In the genomic region with DNA sequence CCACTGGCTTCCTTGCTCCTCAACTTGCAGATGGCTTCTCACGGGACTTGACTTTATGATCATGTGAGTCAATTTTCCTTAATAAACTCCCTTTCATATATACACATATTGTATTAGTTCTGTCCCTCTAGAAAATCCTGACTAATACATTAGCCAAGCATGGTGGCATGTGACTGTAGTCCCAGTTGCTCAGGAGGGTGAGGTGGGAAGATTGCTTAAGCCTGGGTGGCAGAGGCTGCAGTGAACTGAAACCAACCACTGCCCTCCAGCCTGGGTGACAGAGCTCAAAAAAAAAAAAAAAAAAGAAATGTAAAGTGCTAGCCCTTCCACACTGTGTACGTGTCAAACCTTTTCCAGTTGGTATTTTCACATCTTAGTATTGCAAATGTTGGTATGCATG, we compare ENCODE assay signal across 14 cellular contexts.
"Had no signal": no experiment of that assay in that cellular context is flagged by ENCODE, and none has a peak within 500 bp of the region (broad histone marks: within the 10 kb centered on the region; RNA-seq: fewer than 3 reads in every experiment).

No MANE protein-coding gene starts in this region.

- H3K4me3 Mint-ChIP-seq: activated naive CD8-positive, alpha-beta T cell treated with anti-CD3 and anti-CD28 coated beads, Interleukin-2, amount 50 U/mL, for 24 hours; memory B cell; nephron; stimulated activated naive CD8-positive, alpha-beta T cell treated with anti-CD3 and anti-CD28 coated beads, Interleukin-15, Interleukin-2, amounts not matched to agents 100 ng/mL and 50 ng/mL, for 24 hours had no signal

- H3K4me1 Mint-ChIP-seq: activated naive CD8-positive, alpha-beta T cell treated with anti-CD3 and anti-CD28 coated beads, Interleukin-2, amount 50 U/mL, for 24 hours; memory B cell; nephron had no signal

- H3K27me3 Mint-ChIP-seq: activated naive CD8-positive, alpha-beta T cell treated with anti-CD3 and anti-CD28 coated beads, Interleukin-2, amount 50 U/mL, for 24 hours; memory B cell; stimulated activated naive CD8-positive, alpha-beta T cell treated with anti-CD3 and anti-CD28 coated beads, Interleukin-15, Interleukin-2, amounts not matched to agents 100 ng/mL and 50 ng/mL, for 24 hours had no signal

- H3K36me3 Mint-ChIP-seq: memory B cell had no signal

- H3K36me3 ChIP-seq: esophagus squamous epithelium, prostate gland, sigmoid colon, upper lobe of left lung had no signal

- H3K27ac Mint-ChIP-seq: activated naive CD8-positive, alpha-beta T cell treated with anti-CD3 and anti-CD28 coated beads, Interleukin-2, amount 50 U/mL, for 24 hours; memory B cell; stimulated activated naive CD8-positive, alpha-beta T cell treated with anti-CD3 and anti-CD28 coated beads, Interleukin-15, Interleukin-2, amounts not matched to agents 100 ng/mL and 50 ng/mL, for 24 hours had no signal

- H3K4me1 ChIP-seq: esophagus squamous epithelium, prostate gland, sigmoid colon, upper lobe of left lung had no signal

- H3K4me3 ChIP-seq: esophagus squamous epithelium, prostate gland, sigmoid colon, upper lobe of left lung had no signal

- DNase-seq: activated CD4-positive, alpha-beta T cell treated with anti-CD3 and anti-CD28 coated beads for 48 hours; activated naive CD4-positive, alpha-beta T cell treated with Interleukin-2 at 50 U/mL for 16 hours; activated naive CD8-positive, alpha-beta T cell treated with anti-CD3 and anti-CD28 coated beads, Interleukin-2, amount 50 U/mL, for 24 hours; esophagus squamous epithelium; foreskin fibroblast; occipital lobe; sigmoid colon; stimulated activated CD4-positive, alpha-beta T cell treated with anti-CD3 and anti-CD28 coated beads, Interleukin-12 subunit alpha, Interleukin-12 subunit beta, amount 100 ng/mL, for 4 hours; stimulated activated CD8-positive, alpha-beta memory T cell treated with anti-CD3 and anti-CD28 coated beads, Interleukin-4, amount 100 ng/mL, for 48 hours had no signal

- H3K27ac ChIP-seq: esophagus squamous epithelium, prostate gland, sigmoid colon, upper lobe of left lung had no signal

- H3K27me3 ChIP-seq: esophagus squamous epithelium, sigmoid colon, upper lobe of left lung had no signal

- H3K9me3 ChIP-seq: prostate gland, sigmoid colon had no signal

- ATAC-seq: activated naive CD8-positive, alpha-beta T cell treated with anti-CD3 and anti-CD28 coated beads, Interleukin-2, amount 50 U/mL, for 24 hours had no signal
